ENCODE assay signal across 1 cellular context in the genomic region with DNA sequence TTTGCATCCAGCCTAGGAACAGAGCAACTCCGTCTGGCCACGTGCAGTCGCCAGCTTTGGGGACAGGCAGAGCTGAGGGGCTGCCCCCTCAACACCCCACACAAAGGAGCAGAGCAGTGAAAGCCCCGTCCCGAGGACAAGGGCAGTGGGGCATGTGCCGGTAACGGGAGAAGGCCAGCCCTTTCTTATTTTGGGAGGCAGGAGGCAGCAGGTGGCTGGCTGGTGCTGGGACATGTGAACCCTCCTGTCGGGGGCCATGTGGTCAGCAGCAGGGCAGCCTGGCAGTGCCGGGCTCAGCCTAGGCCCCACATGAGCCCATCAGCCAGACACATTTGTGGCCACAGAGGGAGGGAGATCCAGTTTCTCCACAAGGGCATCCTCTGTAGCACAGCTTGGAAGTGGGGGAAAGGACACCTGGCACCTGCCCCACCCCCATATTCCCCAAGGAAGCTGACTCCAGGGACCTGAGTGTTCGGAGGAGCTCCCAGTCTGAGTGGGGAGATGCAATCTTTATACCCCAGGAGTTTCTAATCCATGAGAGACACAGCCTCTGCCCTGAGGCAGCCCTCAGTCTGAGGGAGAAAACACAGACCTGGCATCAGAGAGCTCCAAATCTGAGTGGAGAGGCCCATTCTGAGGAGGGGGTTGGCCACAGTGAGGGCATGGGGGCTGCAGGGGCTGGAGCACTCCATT.
TF ChIP-seq lines count a peak whose summit lies in the region.

No MANE protein-coding gene starts in this region.

TF ChIP-seq in A549, 52 proteins besides CTCF, POLR2A, EP300 and RAD21 (continued from another document):
- TF ChIP-seq KDM1A (IDR thresholded peaks at IDR 0.05; ENCODE audit: low read depth) = no peak
- no peak for TF ChIP-seq CBX2 (IDR thresholded peaks at IDR 0.05; ENCODE audit: borderline replicate concordance, low read depth)
- no peak for TF ChIP-seq ZNF302 (CRISPR knock-in tag; IDR thresholded peaks at IDR 0.05)
- TF ChIP-seq SREBF2 (IDR thresholded peaks at IDR 0.05) = no peak
- no peak for TF ChIP-seq RNF2 (IDR thresholded peaks at IDR 0.05; ENCODE audit: borderline replicate concordance, low read depth)
- no peak for TF ChIP-seq PHF8 (IDR thresholded peaks at IDR 0.05; ENCODE audit: borderline replicate concordance, low read depth)
- TF ChIP-seq HOXB5 (CRISPR knock-in tag; IDR thresholded peaks at IDR 0.05) = no peak
- TF ChIP-seq FOSB (CRISPR knock-in tag; IDR thresholded peaks at IDR 0.05) = no peak
- no peak for TF ChIP-seq EHF (CRISPR knock-in tag; IDR thresholded peaks at IDR 0.05)
